8 cellular contexts compared by ENCODE assay signal in the genomic region with DNA sequence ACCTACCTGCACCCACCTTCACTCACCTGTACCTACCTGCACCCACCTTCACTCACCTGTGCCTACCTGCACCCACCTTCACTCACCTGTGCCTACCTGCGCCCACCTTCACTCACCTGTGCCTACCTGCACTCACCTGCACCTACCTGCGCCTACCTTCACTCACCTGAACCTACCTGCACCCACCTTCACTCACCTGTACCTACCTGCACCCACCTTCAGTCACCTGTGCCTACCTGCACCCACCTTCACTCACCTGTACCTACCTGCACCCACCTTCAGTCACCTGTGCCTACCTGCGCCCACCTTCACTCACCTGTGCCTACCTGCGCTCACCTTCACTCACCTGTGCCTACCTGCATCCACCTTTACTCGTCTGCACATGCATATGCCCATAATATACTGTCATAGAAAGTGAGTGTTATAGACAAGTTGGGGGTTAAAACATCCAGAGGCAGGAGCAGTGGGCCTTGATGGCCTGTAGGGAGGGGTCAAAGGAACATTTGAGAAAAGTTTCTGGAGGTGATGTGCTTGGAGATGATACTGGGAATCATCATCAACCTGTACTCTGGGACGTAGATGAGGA.
DNase-seq lines count a peak whose midpoint lies in the region; ATAC-seq and TF ChIP-seq lines count a peak whose summit lies in the region.
"Not testable (repeated sequence)": the region's sequence is repeated elsewhere in the genome, so short reads cannot be mapped to it uniquely, and the experiment has no call there.

No MANE protein-coding gene starts in this region.

- not testable (repeated sequence) for H2BK5ac ChIP-seq in mesenchymal stem cell (ENCODE audit: low read depth, low read length, poor library complexity, severe bottlenecking)

- H3K4ac ChIP-seq in mesenchymal stem cell (ENCODE audit: low read depth in 1 of 2, low read length in 2 of 2), result not testable (repeated sequence)

- H3K9me3 Mint-ChIP-seq in activated CD4-positive, alpha-beta T cell treated with anti-CD3 and anti-CD28 coated beads, Interleukin-2, amount 10 ng/mL, durations not matched to agents 7 days and 5 days, result peaks cover 16% of the 10 kb centered on the region
- peaks cover 26% of the 10 kb centered on the region for H3K9me3 Mint-ChIP-seq in activated T-helper 2 cell treated with anti-CD3 and anti-CD28 coated beads, Interferon-gamma antibody, Interleukin-2, Interleukin-4, amounts not matched to agents 10 μg/mL and 5 μg/mL and 100 μg/mL, durations not matched to agents 14 hours and 24 hours and 36 hours
- H3K9me3 Mint-ChIP-seq in central memory CD8-positive, alpha-beta T cell, result not testable (repeated sequence)
- peaks cover 18 to 20% of the 10 kb centered on the region in 2 donors for H3K9me3 Mint-ChIP-seq in stimulated activated naive B cell treated with anti-CD40 and anti-IgM and Interleukin-4, amounts not matched to agents 10 μg/mL and 1 μg/mL and 100 μg/mL, for 72 hours

- H2AFZ ChIP-seq in mesenchymal stem cell (ENCODE audit: low read depth, low read length), result not testable (repeated sequence)

- not testable (repeated sequence) for H3K27ac ChIP-seq in A673 (ENCODE audit: low read depth, low read length, poor library complexity, severe bottlenecking); HEK293 (ENCODE audit: extremely low read depth, low read depth, low read length); mesenchymal stem cell (ENCODE audit: low read length, poor library complexity, severe bottlenecking)

- BruUV-seq in A673 (replicated peaks; lab: Mats Ljungman, UMichigan), result not testable (repeated sequence)

- not testable (repeated sequence) for H3K4me2 ChIP-seq in mesenchymal stem cell (ENCODE audit: low read length, poor library complexity, severe bottlenecking)

- H2AK5ac ChIP-seq in mesenchymal stem cell (ENCODE audit: low read length, severe bottlenecking), result not testable (repeated sequence)

- not testable (repeated sequence) for H3K4me1 Mint-ChIP-seq in activated CD4-positive, alpha-beta T cell treated with anti-CD3 and anti-CD28 coated beads, Interleukin-2, amount 10 ng/mL, durations not matched to agents 7 days and 5 days; activated T-helper 2 cell treated with anti-CD3 and anti-CD28 coated beads, Interferon-gamma antibody, Interleukin-2, Interleukin-4, amounts not matched to agents 10 μg/mL and 5 μg/mL and 100 μg/mL, durations not matched to agents 14 hours and 24 hours and 36 hours (ENCODE audit: low read depth); stimulated activated naive B cell treated with anti-CD40 and anti-IgM and Interleukin-4, amounts not matched to agents 10 μg/mL and 1 μg/mL and 100 μg/mL, for 72 hours
- H3K4me1 Mint-ChIP-seq in central memory CD8-positive, alpha-beta T cell, result peaks cover 12% of the 10 kb centered on the region

- not testable (repeated sequence) for H3K4me3 Mint-ChIP-seq in activated CD4-positive, alpha-beta T cell treated with anti-CD3 and anti-CD28 coated beads, Interleukin-2, amount 10 ng/mL, durations not matched to agents 7 days and 5 days; activated T-helper 2 cell treated with anti-CD3 and anti-CD28 coated beads, Interferon-gamma antibody, Interleukin-2, Interleukin-4, amounts not matched to agents 10 μg/mL and 5 μg/mL and 100 μg/mL, durations not matched to agents 14 hours and 24 hours and 36 hours (ENCODE audit: low read depth)
- peak overlapping the region; percentile 51 for H3K4me3 Mint-ChIP-seq in central memory CD8-positive, alpha-beta T cell
- peak overlapping the region in 1 of 2 donors; percentile 29 for H3K4me3 Mint-ChIP-seq in stimulated activated naive B cell treated with anti-CD40 and anti-IgM and Interleukin-4, amounts not matched to agents 10 μg/mL and 1 μg/mL and 100 μg/mL, for 72 hours

- H3K23ac ChIP-seq in mesenchymal stem cell (ENCODE audit: low read length in 2 of 2), result not testable (repeated sequence)

- peak overlapping the region in 1 of 2 experiments; percentile 61 for H3K18ac ChIP-seq in mesenchymal stem cell (ENCODE audit: low read depth in 1 of 2, low read length in 2 of 2)

- not testable (repeated sequence) for H3K9me3 ChIP-seq in A673 (ENCODE audit: low read depth, low read length, poor library complexity, severe bottlenecking); HEK293 (ENCODE audit: control insufficient read depth, insufficient read depth, low read depth, low read length)
- peaks cover 12% of the 10 kb centered on the region for H3K9me3 ChIP-seq in mesenchymal stem cell (ENCODE audit: control insufficient read depth, low read length)

- not testable (repeated sequence) for H3K79me1 ChIP-seq in mesenchymal stem cell (replicated peaks; ENCODE audit: low read length, poor library complexity, severe bottlenecking)

- TF ChIP-seq CTCF in A673 (conservative IDR thresholded peaks at IDR 0.05; ENCODE audit: low read depth, low read length); HEK293 (tag by site-specific recombination; IDR thresholded peaks at IDR 0.05): not testable (repeated sequence)

- POLR2A ChIA-PET in A673 (lab: Charles Lee; ENCODE audit: low non-redundant PET); HEK293 (lab: Yijun Ruan, JAX); activated CD4-positive, alpha-beta T cell treated with anti-CD3 and anti-CD28 coated beads, Interleukin-2, amount 10 ng/mL, durations not matched to agents 7 days and 5 days (lab: Charles Lee): not testable (repeated sequence)

- WGBS in mesenchymal stem cell, result 85% methylated on average over 4 of the region's 6 CpGs

- peak overlapping the region in 1 of 2 experiments; percentile 25 for H2BK12ac ChIP-seq in mesenchymal stem cell (ENCODE audit: low read length in 2 of 2)

- not testable (repeated sequence) for H3K4me3 ChIP-seq in A673 (ENCODE audit: low read depth, low read length, poor library complexity, severe bottlenecking); HEK293 (ENCODE audit: low read depth, low read length)
- H3K4me3 ChIP-seq in mesenchymal stem cell (ENCODE audit: insufficient read depth in 1 of 2, low read depth in 1 of 2, low read length in 2 of 2), result peak overlapping the region in 1 of 2 experiments; percentile 49

- not testable (repeated sequence) for H3K27me3 Mint-ChIP-seq in activated CD4-positive, alpha-beta T cell treated with anti-CD3 and anti-CD28 coated beads, Interleukin-2, amount 10 ng/mL, durations not matched to agents 7 days and 5 days; activated T-helper 2 cell treated with anti-CD3 and anti-CD28 coated beads, Interferon-gamma antibody, Interleukin-2, Interleukin-4, amounts not matched to agents 10 μg/mL and 5 μg/mL and 100 μg/mL, durations not matched to agents 14 hours and 24 hours and 36 hours (ENCODE audit: low read depth); central memory CD8-positive, alpha-beta T cell; stimulated activated naive B cell treated with anti-CD40 and anti-IgM and Interleukin-4, amounts not matched to agents 10 μg/mL and 1 μg/mL and 100 μg/mL, for 72 hours

- H3K27ac Mint-ChIP-seq in activated CD4-positive, alpha-beta T cell treated with anti-CD3 and anti-CD28 coated beads, Interleukin-2, amount 10 ng/mL, durations not matched to agents 7 days and 5 days, result peak overlapping the region; percentile 21
- H3K27ac Mint-ChIP-seq in activated T-helper 2 cell treated with anti-CD3 and anti-CD28 coated beads, Interferon-gamma antibody, Interleukin-2, Interleukin-4, amounts not matched to agents 10 μg/mL and 5 μg/mL and 100 μg/mL, durations not matched to agents 14 hours and 24 hours and 36 hours, result peak overlapping the region; percentile 51
- peak overlapping the region; percentile 85 for H3K27ac Mint-ChIP-seq in central memory CD8-positive, alpha-beta T cell (ENCODE audit: low read depth)
- peak overlapping the region; percentile 21 for H3K27ac Mint-ChIP-seq in stimulated activated naive B cell treated with anti-CD40 and anti-IgM and Interleukin-4, amounts not matched to agents 10 μg/mL and 1 μg/mL and 100 μg/mL, for 72 hours

- not testable (repeated sequence) for H4K8ac ChIP-seq in mesenchymal stem cell (ENCODE audit: low read length)

- intact Hi-C loops in A673 (cut with micrococcal nuclease; ENCODE audit: unreplicated experiment); activated T-helper 2 cell treated with anti-CD3 and anti-CD28 coated beads, Interferon-gamma antibody, Interleukin-2, Interleukin-4, amounts not matched to agents 10 μg/mL and 5 μg/mL and 100 μg/mL, durations not matched to agents 14 hours and 24 hours and 36 hours (cut with micrococcal nuclease): not testable (repeated sequence)

- H3K27me3 ChIP-seq in A673 (replicated peaks; ENCODE audit: insufficient read depth, low read depth, low read length, poor library complexity); mesenchymal stem cell (ENCODE audit: control insufficient read depth in 1 of 2, insufficient read depth in 1 of 2, low read length in 2 of 2): not testable (repeated sequence)

- H3K36me3 Mint-ChIP-seq in activated CD4-positive, alpha-beta T cell treated with anti-CD3 and anti-CD28 coated beads, Interleukin-2, amount 10 ng/mL, durations not matched to agents 7 days and 5 days (ENCODE audit: low read depth); activated T-helper 2 cell treated with anti-CD3 and anti-CD28 coated beads, Interferon-gamma antibody, Interleukin-2, Interleukin-4, amounts not matched to agents 10 μg/mL and 5 μg/mL and 100 μg/mL, durations not matched to agents 14 hours and 24 hours and 36 hours (ENCODE audit: low read depth); stimulated activated naive B cell treated with anti-CD40 and anti-IgM and Interleukin-4, amounts not matched to agents 10 μg/mL and 1 μg/mL and 100 μg/mL, for 72 hours: not testable (repeated sequence)
- H3K36me3 Mint-ChIP-seq in central memory CD8-positive, alpha-beta T cell (ENCODE audit: insufficient read depth), result peaks cover 18% of the 10 kb centered on the region

- not testable (repeated sequence) for H3K36me3 ChIP-seq in A673 (ENCODE audit: insufficient read depth, low read length, poor library complexity, severe bottlenecking); HEK293 (ENCODE audit: control insufficient read depth in 2 of 2, insufficient read depth in 1 of 2, low read length in 2 of 2); mesenchymal stem cell (ENCODE audit: control insufficient read depth in 1 of 2, insufficient read depth in 2 of 2, low read depth in 1 of 2, low read length in 2 of 2)

- peak overlapping the region; percentile 51 for H3K9ac ChIP-seq in mesenchymal stem cell (ENCODE audit: low read length)

- not testable (repeated sequence) for H2BK120ac ChIP-seq in mesenchymal stem cell (ENCODE audit: low read depth, low read length)

- not testable (repeated sequence) for H3K4me1 ChIP-seq in A673 (ENCODE audit: insufficient read depth, low read length, poor library complexity, severe bottlenecking); HEK293 (ENCODE audit: control insufficient read depth, insufficient read depth, low read length); mesenchymal stem cell (ENCODE audit: control insufficient read depth, insufficient read depth, low read depth, low read length)

- ATAC-seq in central memory CD8-positive, alpha-beta T cell (replicated peaks; ENCODE audit: extremely low read depth, poor library complexity, severe bottlenecking); stimulated activated naive B cell treated with anti-CD40 and anti-IgM and Interleukin-4, amounts not matched to agents 10 μg/mL and 1 μg/mL and 100 μg/mL, for 72 hours (replicated peaks): not testable (repeated sequence)

- CTCF ChIA-PET in A673 (lab: Charles Lee) (interaction anchor here (0.7 kb wide), 1 partner anchor 157 kb away, joined by 4 read pairs; no protein-coding TSS in a partner anchor), HEK293 (lab: Yijun Ruan, JAX) (interaction anchor here (0.7 kb wide), 1 partner anchor 10 kb away, joined by 3 read pairs; no protein-coding TSS in a partner anchor)
- CTCF ChIA-PET in activated CD4-positive, alpha-beta T cell treated with anti-CD3 and anti-CD28 coated beads, Interleukin-2, amount 10 ng/mL, durations not matched to agents 7 days and 5 days (lab: Charles Lee), result not testable (repeated sequence)

- H2BK15ac ChIP-seq in mesenchymal stem cell (ENCODE audit: low read depth, poor library complexity, severe bottlenecking), result not testable (repeated sequence)

- peak overlapping the region in 1 of 2 experiments; percentile 85 for H3K14ac ChIP-seq in mesenchymal stem cell (ENCODE audit: low read length in 2 of 2)

- peak; percentile 24 for DNase-seq in A673 (ENCODE audit: low spot score)
- peak; percentile 33 for DNase-seq in RPMI7951 (ENCODE audit: low read depth)
- not testable (repeated sequence) for DNase-seq in activated CD4-positive, alpha-beta T cell treated with anti-CD3 and anti-CD28 coated beads, Interleukin-2, amount 10 ng/mL, durations not matched to agents 7 days and 5 days; activated T-helper 2 cell treated with anti-CD3 and anti-CD28 coated beads, Interferon-gamma antibody, Interleukin-2, Interleukin-4, amounts not matched to agents 10 μg/mL and 5 μg/mL and 100 μg/mL, durations not matched to agents 14 hours and 24 hours and 36 hours (ENCODE audit: low spot score); central memory CD8-positive, alpha-beta T cell (ENCODE audit: low spot score in 2 of 2); mesenchymal stem cell; stimulated activated naive B cell treated with anti-CD40 and anti-IgM and Interleukin-4, amounts not matched to agents 10 μg/mL and 1 μg/mL and 100 μg/mL, for 72 hours

- not testable (repeated sequence) for H4K91ac ChIP-seq in mesenchymal stem cell (ENCODE audit: low read length)

Comparison
In these comparisons a context has a peak if more than half of its experiments do, and no peak if none do; other contexts are left out.
1. H3K27ac Mint-ChIP-seq: peak in every context shown above with its lines; median percentile 85 in central memory CD8-positive, alpha-beta T cell; 51 in activated T-helper 2 cell treated with anti-CD3 and anti-CD28 coated beads, Interferon-gamma antibody, Interleukin-2, Interleukin-4, amounts not matched to agents 10 μg/mL and 5 μg/mL and 100 μg/mL, durations not matched to agents 14 hours and 24 hours and 36 hours; 21 in activated CD4-positive, alpha-beta T cell treated with anti-CD3 and anti-CD28 coated beads, Interleukin-2, amount 10 ng/mL, durations not matched to agents 7 days and 5 days; 21 in stimulated activated naive B cell treated with anti-CD40 and anti-IgM and Interleukin-4, amounts not matched to agents 10 μg/mL and 1 μg/mL and 100 μg/mL, for 72 hours.